ENCODE assay signal across 11 cellular contexts in genomic region chr12:47715877-47716548, GRCh38. TPM values are rescaled to one million over a fixed set of nuclear protein-coding genes. Genes with fewer than 3 reads are reported as not detected.
DNase-seq lines count a peak whose midpoint lies in the region; ATAC-seq and TF ChIP-seq lines count a peak whose summit lies in the region.
"Had no signal": no experiment of that assay in that cellular context is flagged by ENCODE, and none has a peak within 500 bp of the region (broad histone marks: within the 10 kb centered on the region; RNA-seq: fewer than 3 reads in every experiment).

No MANE protein-coding gene starts in this region.

- no peak overlapping the region for H3K18ac ChIP-seq in mesenchymal stem cell (ENCODE audit: low read depth in 1 of 2, low read length in 2 of 2)

- no peaks in the 10 kb centered on the region for H4K20me1 ChIP-seq in PC-3 (ENCODE audit: low read length)

- DNase-seq in PC-3 (no peak), ecto neural progenitor cell (ENCODE audit: low spot score) (peak; percentile 46), mesenchymal stem cell (no peak), testis (no peak), DMS 273 (lab: John Stamatoyannopoulos, UW; ENCODE audit: unreplicated experiment) (no peak)
- DNase-seq in stimulated activated naive CD4-positive, alpha-beta T cell (lab: John Stamatoyannopoulos, UW), result no peak

- peak overlapping the region in 1 of 2 experiments; percentile 30 for H3K4ac ChIP-seq in mesenchymal stem cell (ENCODE audit: low read depth in 1 of 2, low read length in 2 of 2)

- no peaks in the 10 kb centered on the region for H3K79me2 ChIP-seq in PC-3 (ENCODE audit: low read length)

- H4K91ac ChIP-seq in mesenchymal stem cell (ENCODE audit: low read length), result no peak overlapping the region

- H2BK5ac ChIP-seq in mesenchymal stem cell (ENCODE audit: low read depth, low read length, poor library complexity, severe bottlenecking), result no peak overlapping the region

- H3K9ac ChIP-seq in PC-3 (ENCODE audit: low read length), result no peak overlapping the region
- H3K9ac ChIP-seq in mesenchymal stem cell (ENCODE audit: low read length), result peak overlapping the region; percentile 37

- TF ChIP-seq CTCF in PC-3 (conservative IDR thresholded peaks at IDR 0.05; ENCODE audit: low read depth, low read length) (no peak), testis (IDR thresholded peaks at IDR 0.05) (no peak)

- no peak overlapping the region for H2BK120ac ChIP-seq in mesenchymal stem cell (ENCODE audit: low read depth, low read length)

- ATAC-seq in PC-3 (no peak; the same call in 1 of the 2 replicates), SK-N-SH treated with all-trans-retinoic acid at 6 μM for 48 hours (no peak), GM18870 (IDR thresholded peaks at IDR 0.05; ENCODE audit: unreplicated experiment) (no peak)

- H3F3A ChIP-seq in PC-3 (ENCODE audit: low read length, unreplicated experiment), result no peaks in the 10 kb centered on the region

- peak overlapping the region; percentile 50 for H3K4me3 ChIP-seq in PC-3 (ENCODE audit: low read length)
- H3K4me3 ChIP-seq in mesenchymal stem cell (ENCODE audit: insufficient read depth in 1 of 2, low read depth in 1 of 2, low read length in 2 of 2), result peak overlapping the region in 1 of 2 experiments; percentile 60
- H3K4me3 ChIP-seq in testis, result no peak overlapping the region

- H3K79me1 ChIP-seq in mesenchymal stem cell (replicated peaks; ENCODE audit: low read length, poor library complexity, severe bottlenecking), result peaks cover 2% of the 10 kb centered on the region

- TF ChIP-seq POLR2A in testis (IDR thresholded peaks at IDR 0.05), result no peak

- H3K4me1 ChIP-seq in PC-3 (ENCODE audit: insufficient read depth, low read length) (peaks cover 13% of the 10 kb centered on the region; the same call in 1 of the 2 replicates), mesenchymal stem cell (ENCODE audit: control insufficient read depth, insufficient read depth, low read depth, low read length) (peaks cover 7% of the 10 kb centered on the region), testis (peaks cover 36% of the 10 kb centered on the region)

- H3K36me3 ChIP-seq in PC-3 (ENCODE audit: low read depth, low read length) (no peaks in the 10 kb centered on the region), mesenchymal stem cell (ENCODE audit: control insufficient read depth in 1 of 2, insufficient read depth in 2 of 2, low read depth in 1 of 2, low read length in 2 of 2) (peaks cover 0 to 7% of the 10 kb centered on the region in 2 experiments), testis (ENCODE audit: low read depth, missing control alignments) (no peaks in the 10 kb centered on the region)

- H3K9me3 ChIP-seq in PC-3 (ENCODE audit: low read length), result no peaks in the 10 kb centered on the region
- H3K9me3 ChIP-seq in mesenchymal stem cell (ENCODE audit: control insufficient read depth, low read length), result no peaks in the 10 kb centered on the region
- H3K9me3 ChIP-seq in testis, result no peaks in the 10 kb centered on the region

- H4K8ac ChIP-seq in mesenchymal stem cell (ENCODE audit: low read length), result no peak overlapping the region

- H2BK12ac ChIP-seq in mesenchymal stem cell (ENCODE audit: low read length in 2 of 2), result no peak overlapping the region

- H3K9me2 ChIP-seq in PC-3 (replicated peaks; ENCODE audit: low read length), result no peaks in the 10 kb centered on the region

- H3K4me2 ChIP-seq in PC-3 (ENCODE audit: low read length) (peak overlapping the region; percentile 82), mesenchymal stem cell (ENCODE audit: low read length, poor library complexity, severe bottlenecking) (no peak overlapping the region)

- no peak overlapping the region for H3K14ac ChIP-seq in mesenchymal stem cell (ENCODE audit: low read length in 2 of 2)

- H3K23ac ChIP-seq in mesenchymal stem cell (ENCODE audit: low read length in 2 of 2), result no peak overlapping the region

- H2AK5ac ChIP-seq in mesenchymal stem cell (ENCODE audit: low read length, severe bottlenecking), result no peak overlapping the region

- H2AFZ ChIP-seq in PC-3 (ENCODE audit: low read length) (peak overlapping the region; percentile 66), mesenchymal stem cell (ENCODE audit: low read depth, low read length) (no peak overlapping the region)

- no peaks in the 10 kb centered on the region for H3K27me3 ChIP-seq in PC-3 (ENCODE audit: low read length)
- H3K27me3 ChIP-seq in mesenchymal stem cell (ENCODE audit: control insufficient read depth in 1 of 2, insufficient read depth in 1 of 2, low read length in 2 of 2), result no peaks in the 10 kb centered on the region
- H3K27me3 ChIP-seq in testis, result no peaks in the 10 kb centered on the region

- no peak overlapping the region for H2BK15ac ChIP-seq in mesenchymal stem cell (ENCODE audit: low read depth, poor library complexity, severe bottlenecking)

- intact Hi-C loops in PC-3 (cut with micrococcal nuclease), result loop anchor here (1.0 to 2.0 kb wide), 3 partner anchors 51 to 122 kb away; no protein-coding TSS in a partner anchor
- intact Hi-C loops in testis (cut with DNase I; ENCODE audit: low total_unique reads), result loop anchor here (10.0 kb wide), 2 partner anchors 59 to 119 kb away; partner anchors contain the start of gene SLC48A1

- CTCF ChIA-PET in PC-3 (lab: Charles Lee), result interaction anchor here (1.0 to 1.1 kb wide), 2 partner anchors 66 to 122 kb away, joined by 3 to 5 read pairs; no protein-coding TSS in a partner anchor

- BruUV-seq in PC-3 (replicated peaks; lab: Mats Ljungman, UMichigan), result no TSS peak

- H3K27ac ChIP-seq in PC-3 (ENCODE audit: low read length) (no peak overlapping the region), mesenchymal stem cell (ENCODE audit: low read length, poor library complexity, severe bottlenecking) (no peak overlapping the region), testis (peak overlapping the region; percentile 76 to 92)

- 89% methylated on average over 11 of the region's 13 CpGs for WGBS in mesenchymal stem cell
- WGBS in testis, 2 donors, result 76 to 77% methylated on average over 12 to 13 of the region's 13 CpGs

- POLR2A ChIA-PET in PC-3 (lab: Charles Lee; ENCODE audit: unreplicated experiment), result no interaction called here

TF ChIP-seq in SK-N-SH treated with all-trans-retinoic acid at 6 μM for 48 hours, 23 proteins besides CTCF, POLR2A, EP300 and RAD21 (continues in another document):
- TF ChIP-seq ZFP30 (CRISPR knock-in tag; IDR thresholded peaks at IDR 0.05), result no peak
- no peak for TF ChIP-seq ARNTL (CRISPR knock-in tag; IDR thresholded peaks at IDR 0.05; ENCODE audit: borderline replicate concordance, low read depth)
- no peak for TF ChIP-seq ESRRG (CRISPR knock-in tag; IDR thresholded peaks at IDR 0.05)
- TF ChIP-seq RARB (CRISPR knock-in tag; IDR thresholded peaks at IDR 0.05), result no peak
- TF ChIP-seq PPARA (CRISPR knock-in tag; IDR thresholded peaks at IDR 0.05; ENCODE audit: borderline replicate concordance), result no peak
- no peak for TF ChIP-seq ZNF70 (CRISPR knock-in tag; IDR thresholded peaks at IDR 0.05)
- no peak for TF ChIP-seq BACH2 (CRISPR knock-in tag; IDR thresholded peaks at IDR 0.05; ENCODE audit: borderline replicate concordance)
- no peak for TF ChIP-seq TCF4 (CRISPR knock-in tag; IDR thresholded peaks at IDR 0.05; ENCODE audit: borderline replicate concordance)
- no peak for TF ChIP-seq OSR1 (CRISPR knock-in tag; IDR thresholded peaks at IDR 0.05)
- no peak for TF ChIP-seq ZNF565 (CRISPR knock-in tag; conservative IDR thresholded peaks at IDR 0.05; ENCODE audit: low read depth)
- TF ChIP-seq SNAI2 (CRISPR knock-in tag; IDR thresholded peaks at IDR 0.05), result no peak
- no peak for TF ChIP-seq ZC3H10 (CRISPR knock-in tag; IDR thresholded peaks at IDR 0.05)
- no peak for TF ChIP-seq CREB5 (CRISPR knock-in tag; IDR thresholded peaks at IDR 0.05; ENCODE audit: low read depth)
- no peak for TF ChIP-seq GLIS3 (CRISPR knock-in tag; IDR thresholded peaks at IDR 0.05)
- TF ChIP-seq ISL1 (CRISPR knock-in tag; IDR thresholded peaks at IDR 0.05), result no peak
- no peak for TF ChIP-seq CSRNP3 (CRISPR knock-in tag; IDR thresholded peaks at IDR 0.05)

RNA-seq across cellular contexts. Expression of gene ENDOU, which starts 9.3 kb away (rescaled TPM):
- total RNA-seq in PC-3 (2014; rRNA removed) (not detected in 2 replicates), testis (under 1 TPM; 0.16 to 0.43 TPM)
- polyA plus RNA-seq in mesenchymal stem cell (2013, experiment 1 of 2), result not detected
- polyA plus RNA-seq in mesenchymal stem cell (2013, experiment 2 of 2), result not detected
- 0.21 TPM for polyA plus RNA-seq in testis (ENCODE audit: insufficient read depth, low read depth, low replicate concordance)
- total RNA-seq: CD4-positive, CD25-positive, alpha-beta regulatory T cell; H7; neural crest cell had no signal

RNA-seq across cellular contexts. Expression of gene RPAP3, which starts 10.2 kb away (rescaled TPM):
- total RNA-seq in PC-3 (2014; rRNA removed), result 20.3 and 22.1 TPM in 2 replicates
- polyA plus RNA-seq in mesenchymal stem cell (2013, experiment 1 of 2), result 28.1 TPM
- 30.9 TPM for polyA plus RNA-seq in mesenchymal stem cell (2013, experiment 2 of 2)
- 10 to 100 TPM; 25.0 to 32.3 TPM for total RNA-seq in testis
- polyA plus RNA-seq in testis (ENCODE audit: insufficient read depth, low read depth, low replicate concordance), result 12.7 TPM

RNA-seq across cellular contexts. Expression of gene RAPGEF3, which starts 42.7 kb away (rescaled TPM):
- total RNA-seq in PC-3 (2014; rRNA removed) (6.7 and 9.3 TPM in 2 replicates), testis (10 to 100 TPM; 24.6 to 30.2 TPM)
- polyA plus RNA-seq in mesenchymal stem cell (2013, experiment 1 of 2), result 1.2 TPM
- 1.2 TPM for polyA plus RNA-seq in mesenchymal stem cell (2013, experiment 2 of 2)
- polyA plus RNA-seq in testis (ENCODE audit: insufficient read depth, low read depth, low replicate concordance), result 13.9 TPM

RNA-seq across cellular contexts. Expression of gene SLC48A1, which starts 57.0 kb away (rescaled TPM):
- 21.4 and 22.3 TPM in 2 replicates for total RNA-seq in PC-3 (2014; rRNA removed)
- polyA plus RNA-seq in mesenchymal stem cell (2013, experiment 1 of 2), result 8.4 TPM
- 8.3 TPM for polyA plus RNA-seq in mesenchymal stem cell (2013, experiment 2 of 2)
- 10 to 100 TPM; 25.5 to 32.0 TPM for total RNA-seq in testis
- polyA plus RNA-seq in testis (ENCODE audit: insufficient read depth, low read depth, low replicate concordance), result 21.0 TPM

Comparison
In these comparisons a context has a peak if more than half of its experiments do, and no peak if none do; other contexts are left out.
1. H3K27ac ChIP-seq: peak in testis (2 of 2); none in PC-3 (single experiment) and mesenchymal stem cell (single experiment).